In genomic region chr6:13328076-13328874, GRCh38 we compare ENCODE assay signal across 8 cellular contexts. TPM values are rescaled to one million over a fixed set of nuclear protein-coding genes. Genes with fewer than 3 reads are reported as not detected.
DNase-seq lines count a peak whose midpoint lies in the region; ATAC-seq and TF ChIP-seq lines count a peak whose summit lies in the region.

Gene TBC1D7, minus strand, starts transcription at chr6:13328537. Its CDS starts 1,639 bp downstream, at chr6:13326898.

- peaks cover 27% of the 10 kb centered on the region for H3K36me3 Mint-ChIP-seq in endodermal cell (ENCODE audit: low read depth)

- H3K27me3 Mint-ChIP-seq in endodermal cell (ENCODE audit: insufficient read depth) = no peaks in the 10 kb centered on the region

- no peaks in the 10 kb centered on the region for H3K27me3 ChIP-seq in endodermal cell (ENCODE audit: control insufficient read depth, insufficient read depth, low read length, poor library complexity, severe bottlenecking)

- no peaks in the 10 kb centered on the region for H3K4me1 ChIP-seq in endodermal cell (ENCODE audit: control insufficient read depth, insufficient read depth, low read length)
- peaks cover 4% of the 10 kb centered on the region for H3K4me1 ChIP-seq in mesodermal cell (ENCODE audit: control insufficient read depth, insufficient read depth, low read length, poor library complexity, severe bottlenecking)

- H3K4me3 ChIP-seq in endodermal cell (ENCODE audit: low read length) (peak within 1 kb of the TSS; percentile 89), mesodermal cell (ENCODE audit: extremely low read depth, insufficient read depth, low read length, poor library complexity, severe bottlenecking) (peak within 1 kb of the TSS; percentile 87)

- H3K4me3 Mint-ChIP-seq in endodermal cell = peak within 1 kb of the TSS; percentile 87

- peak within 1 kb of the TSS; percentile 69 for H3K9ac ChIP-seq in endodermal cell (ENCODE audit: extremely low read depth, low read length, poor library complexity, severe bottlenecking)

- H3K9me3 ChIP-seq in endodermal cell (ENCODE audit: control insufficient read depth, low read length) = no peaks in the 10 kb centered on the region
- no peaks in the 10 kb centered on the region for H3K9me3 ChIP-seq in mesodermal cell (ENCODE audit: control insufficient read depth, low read length)

- H3K27ac ChIP-seq in endodermal cell (ENCODE audit: low read depth, low read length) (peak within 1 kb of the TSS; percentile 79), mesodermal cell (ENCODE audit: low read depth, low read length, severe bottlenecking) (peak within 1 kb of the TSS; percentile 92)

- 0% methylated on average over 34 to 63 of the region's 63 CpGs for WGBS in endodermal cell (ENCODE audit: insufficient coverage in 1 of 2, insufficient read length in 1 of 2), 2 experiments
- WGBS in mesodermal cell (ENCODE audit: insufficient coverage in 2 of 2), 2 experiments = 0% methylated on average over 43 to 53 of the region's 63 CpGs

- H3K9me3 Mint-ChIP-seq in endodermal cell = no peaks in the 10 kb centered on the region

- in situ Hi-C loops in Caki2 (cut with HindIII; ENCODE audit: low pct_unique_long_range_greater_than_20kb, low sequenced_read_pairs) = no loop called here

- H3K4me1 Mint-ChIP-seq in endodermal cell = peaks cover 15% of the 10 kb centered on the region

- H3K27ac Mint-ChIP-seq in endodermal cell = peak within 1 kb of the TSS; percentile 97

- TF ChIP-seq CTCF in endodermal cell (conservative IDR thresholded peaks at IDR 0.05) = peak; percentile 44

- peak; percentile 89 for DNase-seq in Caki2 (ENCODE audit: low read depth)
- DNase-seq in HUDEP-2 (lab: John Stamatoyannopoulos, UW; ENCODE audit: unreplicated experiment in 76 of 76) = peak; percentile 21 to 97 (median 90)
- DNase-seq in NOMO-1 treated with dmso at 0.1 percent for 144 hours (lab: John Stamatoyannopoulos, UW; ENCODE audit: unreplicated experiment) = peak; percentile 86
- peak; percentile 64 for DNase-seq in activated CD8-positive, alpha-beta memory T cell treated with anti-CD3 and anti-CD28 coated beads, Interleukin-2, amount 50 U/mL, for 1 hour (ENCODE audit: extremely low read depth)
- DNase-seq in endodermal cell = peak; percentile 98
- DNase-seq in stimulated activated CD8-positive, alpha-beta memory T cell treated with anti-CD3 and anti-CD28 coated beads, Interleukin-15, amount 100 ng/mL, for 4 hours (ENCODE audit: low read depth in 2 of 2) = peak; percentile 84 to 89

- H3K36me3 ChIP-seq in endodermal cell (ENCODE audit: control insufficient read depth, insufficient read depth, low read length) = peaks cover 23% of the 10 kb centered on the region
- H3K36me3 ChIP-seq in mesodermal cell (ENCODE audit: control insufficient read depth, insufficient read depth, low read length) = peaks cover 30% of the 10 kb centered on the region

- peak; percentile 93 for ATAC-seq in GM21381 (IDR thresholded peaks at IDR 0.05; ENCODE audit: unreplicated experiment)

RNA-seq across cellular contexts. Expression of gene TBC1D7, which starts in this region (rescaled TPM):
- 44.6 and 48.1 TPM in 2 replicates for total RNA-seq in Caki2 (2014; rRNA removed; shearing (Covaris generic); ENCODE audit: low replicate concordance)
- 10 to 100 TPM; 37.7 to 59.0 TPM for total RNA-seq in endodermal cell
- polyA plus RNA-seq in endodermal cell (2013, experiment 1 of 2) = 46.2 TPM
- polyA plus RNA-seq in endodermal cell (2013, experiment 2 of 2) = 46.3 TPM
- 55.5 TPM for polyA plus RNA-seq in mesodermal cell (2013, experiment 1 of 2)
- polyA plus RNA-seq in mesodermal cell (2013, experiment 2 of 2) = 49.7 TPM

Comparison
In these comparisons a context has a peak if more than half of its experiments do, and no peak if none do; other contexts are left out.
1. Peak in every context shown above with its lines: DNase-seq, ATAC-seq, H3K4me3 ChIP-seq and H3K27ac ChIP-seq.